21 cellular contexts compared by ENCODE assay signal in genomic region chr10:43584051-43584450, GRCh38. TPM values are rescaled to one million over a fixed set of nuclear protein-coding genes. Genes with fewer than 3 reads are reported as not detected.
DNase-seq lines count a peak whose midpoint lies in the region; FAIRE-seq and TF ChIP-seq lines count a peak whose summit lies in the region.
"Had no signal": no experiment of that assay in that cellular context is flagged by ENCODE, and none has a peak within 500 bp of the region (broad histone marks: within the 10 kb centered on the region; RNA-seq: fewer than 3 reads in every experiment).

No MANE protein-coding gene starts in this region.

- 37 to 56% (median 46%) methylated on average over 4 of the region's 4 CpGs for WGBS in stomach, 5 donors

- H3K27ac ChIP-seq in VCaP (peak overlapping the region; percentile 28; the same call in 1 of the 2 replicates), stomach (no peak overlapping the region)
- H3K27ac ChIP-seq: BLaER1 had no signal

- peak; percentile 5 for FAIRE-seq in GM12891 (lab: Jason Lieb, UNC)
- FAIRE-seq: A204.1, D721Med, G401.6, GM12892 had no signal

- intact Hi-C loops in stomach (cut with DNase I; ENCODE audit: low total_unique reads), result no loop called here

- no peaks in the 10 kb centered on the region for H3K36me3 ChIP-seq in stomach
- H3K36me3 ChIP-seq: BE2C, BLaER1 had no signal

- H3K4me3 ChIP-seq in stomach, result no peak overlapping the region
- H3K4me3 ChIP-seq: BLaER1 had no signal

- no peaks in the 10 kb centered on the region for H3K27me3 ChIP-seq in stomach
- H3K27me3 ChIP-seq: BE2C, BLaER1 had no signal

- TF ChIP-seq POLR2A in GM12891 (IDR thresholded peaks at IDR 0.05; ENCODE audit: low read depth, low read length) (no peak), stomach (IDR thresholded peaks at IDR 0.05) (no peak)

- TF ChIP-seq CTCF in VCaP (conservative IDR thresholded peaks at IDR 0.05) (no peak), stomach (IDR thresholded peaks at IDR 0.05) (no peak)

- no peak for TF ChIP-seq EP300 in stomach (IDR thresholded peaks at IDR 0.05)

- no peak for DNase-seq in GM12891 (ENCODE audit: insufficient read length, low spot score)
- DNase-seq in stomach, result peak; percentile 40
- DNase-seq in activated gamma-delta T cell (lab: John Stamatoyannopoulos, UW), result no peak
- DNase-seq in NCI-H345 treated with DMSO at 0.1 percent for 48 hours (lab: John Stamatoyannopoulos, UW; ENCODE audit: unreplicated experiment), result no peak
- DNase-seq in NCI-H69 (lab: John Stamatoyannopoulos, UW), result no peak
- DNase-seq: 8988T; ACHN; BE2C; C1 segment of cervical spinal cord; Caco-2; Calu3; CD4-positive, alpha-beta T cell; CD8-positive, alpha-beta T cell; DMS79 treated with DMSO at 0.1 percent for 48 hours; GF-D8 had no signal

- H3K4me1 ChIP-seq in stomach, result no peaks in the 10 kb centered on the region
- H3K4me1 ChIP-seq: BE2C, BLaER1 had no signal

- H3K9me3 ChIP-seq in stomach, result no peaks in the 10 kb centered on the region
- H3K9me3 ChIP-seq: BE2C, BLaER1 had no signal

TF ChIP-seq in GM12891, 5 proteins besides CTCF, POLR2A, EP300 and RAD21:
- TF ChIP-seq POU2F2 (IDR thresholded peaks at IDR 0.05; ENCODE audit: low read depth, low read length) (no peak), SPI1 (IDR thresholded peaks at IDR 0.05; ENCODE audit: low read depth, low read length) (no peak), POLR2AphosphoS5 (IDR thresholded peaks at IDR 0.05; ENCODE audit: low read depth, low read length) (no peak)

RNA-seq across cellular contexts. Expression of gene ZNF239, which starts 9.6 kb away (rescaled TPM):
- 0.37 TPM for polyA plus RNA-seq in GM12891 (2012; ENCODE audit: low read depth, missing spikeins)
- total RNA-seq in stomach, result 10 to 100 TPM in 1 of 5 donors, 1 to 10 TPM in 2, not detected in 2; 4.0 to 37.5 (median 5.2) TPM
- polyA plus RNA-seq in stomach, result 1 to 10 TPM; 1.4 to 1.9 (median 1.6) TPM

RNA-seq across cellular contexts. Expression of gene ZNF485, which starts 22.2 kb away (rescaled TPM):
- polyA plus RNA-seq in GM12891 (2012; ENCODE audit: low read depth, missing spikeins), result 1.3 TPM
- total RNA-seq in stomach, result 10 to 100 TPM in 1 of 5 donors, 1 to 10 TPM in 3, not detected in 1; 1.8 to 12.1 (median 5.0) TPM
- polyA plus RNA-seq in stomach, result 1 to 10 TPM; 1.8 to 2.6 (median 1.9) TPM
